ENCODE assay signal across 29 cellular contexts in the genomic region with DNA sequence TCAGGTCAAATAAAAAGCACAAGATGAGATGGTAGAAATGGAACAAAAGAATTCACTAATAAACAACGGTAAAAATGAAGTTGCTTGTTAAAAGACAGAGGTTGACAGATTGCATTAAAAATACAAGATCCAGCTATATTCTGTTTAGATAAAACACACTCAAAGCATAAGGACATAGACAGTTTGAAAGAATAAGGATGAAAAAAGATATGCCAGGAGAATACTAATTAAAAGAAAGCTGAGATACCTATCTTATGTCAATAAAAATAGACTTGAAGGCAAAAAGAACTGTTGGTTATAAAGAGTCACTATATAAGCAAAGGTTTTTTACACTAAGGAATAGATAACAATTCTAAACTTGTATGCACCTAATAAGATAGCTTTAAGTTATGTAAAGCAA.
"Had no signal": no experiment of that assay in that cellular context is flagged by ENCODE, and none has a peak within 500 bp of the region (broad histone marks: within the 10 kb centered on the region; RNA-seq: fewer than 3 reads in every experiment).

No MANE protein-coding gene starts in this region.

- H3K27me3 ChIP-seq: colonic mucosa, dorsolateral prefrontal cortex, esophagus muscularis mucosa, esophagus squamous epithelium, foreskin keratinocyte, gastrocnemius medialis, gastroesophageal sphincter, heart left ventricle, heart right ventricle had no signal

- DNase-seq: colonic mucosa; cortex of kidney; dermis blood vessel endothelial cell; dorsolateral prefrontal cortex; effector CD4-positive, alpha-beta T cell; effector CD8-positive, alpha-beta T cell; effector memory CD4-positive, alpha-beta T cell; effector memory CD8-positive, alpha-beta T cell; endodermal cell; erythroblast; esophagus squamous epithelium; foreskin fibroblast; foreskin keratinocyte; foreskin melanocyte; gastrocnemius medialis; glutamatergic neuron; head of caudate nucleus; heart left ventricle; heart right ventricle had no signal

- H3K27ac Mint-ChIP-seq: dendritic cell treated with granulocyte-macrophage colony-stimulating factor and Interleukin-4, amounts not matched to agents 40 ng/mL and 50 ng/mL, for 4 days; effector memory CD8-positive, alpha-beta T cell; endodermal cell had no signal

- H3K4me1 ChIP-seq: colonic mucosa, esophagus muscularis mucosa, esophagus squamous epithelium, foreskin keratinocyte, gastrocnemius medialis, gastroesophageal sphincter, heart left ventricle, heart right ventricle had no signal

- H3K27ac ChIP-seq: colonic mucosa, coronary artery, dorsolateral prefrontal cortex, epithelial cell of prostate, esophagus muscularis mucosa, esophagus squamous epithelium, foreskin keratinocyte, gastrocnemius medialis, gastroesophageal sphincter, heart left ventricle, heart right ventricle had no signal

- FAIRE-seq: colon, endometrium, endothelial cell of umbilical vein, frontal cortex had no signal

- ATAC-seq: effector memory CD8-positive, alpha-beta T cell; esophagus mucosa; foreskin keratinocyte; gastrocnemius medialis; gastroesophageal sphincter; heart left ventricle; heart right ventricle had no signal

- H3K4me1 Mint-ChIP-seq: endodermal cell had no signal

- H3K9me3 ChIP-seq: colonic mucosa, gastrocnemius medialis had no signal

- H3K36me3 ChIP-seq: colonic mucosa, esophagus muscularis mucosa, esophagus squamous epithelium, gastrocnemius medialis, gastroesophageal sphincter, heart left ventricle, heart right ventricle had no signal

- H3K4me3 ChIP-seq: colonic mucosa, coronary artery, dorsolateral prefrontal cortex, esophagus muscularis mucosa, esophagus squamous epithelium, gastrocnemius medialis, gastroesophageal sphincter, heart left ventricle, heart right ventricle had no signal

- H3K4me3 Mint-ChIP-seq: dendritic cell treated with granulocyte-macrophage colony-stimulating factor and Interleukin-4, amounts not matched to agents 40 ng/mL and 50 ng/mL, for 4 days; effector memory CD8-positive, alpha-beta T cell; endodermal cell had no signal

- H3K27me3 Mint-ChIP-seq: dendritic cell treated with granulocyte-macrophage colony-stimulating factor and Interleukin-4, amounts not matched to agents 40 ng/mL and 50 ng/mL, for 4 days; effector memory CD8-positive, alpha-beta T cell had no signal
